ENCODE assay signal across 38 cellular contexts in genomic region chr20:13507646-13508045, GRCh38.
"Had no signal": no experiment of that assay in that cellular context is flagged by ENCODE, and none has a peak within 500 bp of the region (broad histone marks: within the 10 kb centered on the region; RNA-seq: fewer than 3 reads in every experiment).

No MANE protein-coding gene starts in this region.

- H3K4me3 Mint-ChIP-seq: activated naive CD4-positive, alpha-beta T cell treated with anti-CD3 and anti-CD28 coated beads for 36 hours; activated naive CD4-positive, alpha-beta T cell treated with anti-CD3 and anti-CD28 coated beads, Interleukin-2, amount 10 ng/mL, durations not matched to agents 7 days and 5 days; activated naive CD4-positive, alpha-beta T cell treated with anti-CD3 and anti-CD28 coated beads, Interleukin-2, amount 50 U/mL, for 24 hours; activated naive CD8-positive, alpha-beta T cell; activated naive CD8-positive, alpha-beta T cell treated with anti-CD3 and anti-CD28 coated beads for 36 hours; activated naive CD8-positive, alpha-beta T cell treated with anti-CD3 and anti-CD28 coated beads, Interleukin-2, amount 10 ng/mL, durations not matched to agents 7 days and 5 days; activated naive CD8-positive, alpha-beta T cell treated with anti-CD3 and anti-CD28 coated beads, Interleukin-2, amount 50 U/mL, for 24 hours; activated T-cell treated with anti-CD3 and anti-CD28 coated beads, Interleukin-2, amount 50 U/mL, for 24 hours; activated T-cell treated with anti-CD3 and anti-CD28 coated beads, Interleukin-2, amount 50 U/mL, for 72 hours; activated T-helper 1 cell treated with anti-CD3 and anti-CD28 coated beads, Interleukin-12 subunit alpha, Interleukin-12 subunit beta, Interleukin-2, Interleukin-4 antibody, amounts not matched to agents 30 ng/mL and 10 ng/mL and 1 ng/mL, durations not matched to agents 14 hours and 24 hours and 36 hours; activated T-helper 17 cell treated with anti-CD3 and anti-CD28 coated beads, Interleukin-2, amount 50 U/mL, for 72 hours; brain; central memory CD8-positive, alpha-beta T cell had no signal

- H3K4me1 ChIP-seq: adrenal gland, ascending aorta, body of pancreas, breast epithelium had no signal

- H3K27me3 ChIP-seq: adrenal gland, ascending aorta, body of pancreas, brain microvascular endothelial cell, breast epithelium, cardiac muscle cell had no signal

- DNase-seq: activated effector memory CD4-positive, alpha-beta T cell treated with anti-CD3 and anti-CD28 coated beads, Interleukin-2, amount 50 U/mL, for 16 hours; activated effector memory CD4-positive, alpha-beta T cell treated with Interleukin-2 at 50 U/mL for 16 hours; activated gamma-delta T cell; activated gamma-delta T cell treated with Interleukin-2 at 50 U/mL for 16 hours; activated naive CD4-positive, alpha-beta T cell; activated naive CD4-positive, alpha-beta T cell treated with anti-CD3 and anti-CD28 coated beads for 36 hours; activated naive CD4-positive, alpha-beta T cell treated with anti-CD3 and anti-CD28 coated beads, Interleukin-2, amount 10 ng/mL, durations not matched to agents 7 days and 5 days; activated naive CD4-positive, alpha-beta T cell treated with anti-CD3 and anti-CD28 coated beads, Interleukin-2, amount 50 U/mL, for 16 hours; activated naive CD4-positive, alpha-beta T cell treated with Interleukin-2 at 50 U/mL for 16 hours; activated naive CD8-positive, alpha-beta T cell treated with anti-CD3 and anti-CD28 coated beads for 36 hours; activated naive CD8-positive, alpha-beta T cell treated with anti-CD3 and anti-CD28 coated beads, Interleukin-2, amount 10 ng/mL, durations not matched to agents 7 days and 5 days; activated naive CD8-positive, alpha-beta T cell treated with anti-CD3 and anti-CD28 coated beads, Interleukin-2, amount 50 U/mL, for 24 hours; activated T-cell treated with anti-CD3 and anti-CD28 coated beads, Interleukin-2, amount 50 U/mL, for 24 hours; activated T-cell treated with anti-CD3 and anti-CD28 coated beads, Interleukin-2, amount 50 U/mL, for 48 hours; activated T-cell treated with anti-CD3 and anti-CD28 coated beads, Interleukin-2, amount 50 U/mL, for 72 hours; adrenal gland; amniotic stem cell; amygdala; anterior cingulate cortex; aorta; body of pancreas; brain microvascular endothelial cell; caudate nucleus; central memory CD4-positive, alpha-beta T cell; cerebellar nuclear complex had no signal

- H3K4me3 ChIP-seq: adrenal gland, ascending aorta, body of pancreas, breast epithelium, cardiac muscle cell had no signal

- H3K27ac ChIP-seq: adrenal gland, ascending aorta, body of pancreas, brain microvascular endothelial cell, breast epithelium, cardiac muscle cell had no signal

- H3K4me1 Mint-ChIP-seq: activated naive CD4-positive, alpha-beta T cell treated with anti-CD3 and anti-CD28 coated beads, Interleukin-2, amount 10 ng/mL, durations not matched to agents 7 days and 5 days; activated naive CD8-positive, alpha-beta T cell treated with anti-CD3 and anti-CD28 coated beads for 36 hours; activated naive CD8-positive, alpha-beta T cell treated with anti-CD3 and anti-CD28 coated beads, Interleukin-2, amount 10 ng/mL, durations not matched to agents 7 days and 5 days; activated naive CD8-positive, alpha-beta T cell treated with anti-CD3 and anti-CD28 coated beads, Interleukin-2, amount 50 U/mL, for 24 hours; activated T-helper 17 cell treated with anti-CD3 and anti-CD28 coated beads, Interleukin-2, amount 50 U/mL, for 72 hours; brain; central memory CD8-positive, alpha-beta T cell had no signal

- H3K36me3 ChIP-seq: adrenal gland, ascending aorta, brain microvascular endothelial cell, breast epithelium, cardiac muscle cell had no signal

- H3K27me3 Mint-ChIP-seq: activated naive CD4-positive, alpha-beta T cell treated with anti-CD3 and anti-CD28 coated beads, Interleukin-2, amount 10 ng/mL, durations not matched to agents 7 days and 5 days; activated naive CD4-positive, alpha-beta T cell treated with anti-CD3 and anti-CD28 coated beads, Interleukin-2, amount 50 U/mL, for 24 hours; activated naive CD8-positive, alpha-beta T cell; activated naive CD8-positive, alpha-beta T cell treated with anti-CD3 and anti-CD28 coated beads for 36 hours; activated naive CD8-positive, alpha-beta T cell treated with anti-CD3 and anti-CD28 coated beads, Interleukin-2, amount 10 ng/mL, durations not matched to agents 7 days and 5 days; activated naive CD8-positive, alpha-beta T cell treated with anti-CD3 and anti-CD28 coated beads, Interleukin-2, amount 50 U/mL, for 24 hours; activated T-cell treated with anti-CD3 and anti-CD28 coated beads, Interleukin-2, amount 50 U/mL, for 24 hours; activated T-helper 17 cell treated with anti-CD3 and anti-CD28 coated beads, Interleukin-2, amount 50 U/mL, for 72 hours; brain; central memory CD8-positive, alpha-beta T cell had no signal

- FAIRE-seq: astrocyte, bronchial epithelial cell, colon had no signal

- ATAC-seq: activated naive CD4-positive, alpha-beta T cell treated with anti-CD3 and anti-CD28 coated beads, Interleukin-2, amount 50 U/mL, for 72 hours; activated naive CD8-positive, alpha-beta T cell treated with anti-CD3 and anti-CD28 coated beads, Interleukin-2, amount 50 U/mL, for 24 hours; activated T-cell treated with anti-CD3 and anti-CD28 coated beads, Interleukin-2, amount 50 U/mL, for 72 hours; activated T-helper 17 cell treated with anti-CD3 and anti-CD28 coated beads, Interleukin-2, amount 50 U/mL, for 72 hours; body of pancreas had no signal
